ENCODE assay signal across 12 cellular contexts in genomic region chr10:68223535-68224165, GRCh38. TPM values are rescaled to one million over a fixed set of nuclear protein-coding genes. Genes with fewer than 3 reads are reported as not detected.
DNase-seq lines count a peak whose midpoint lies in the region; ATAC-seq, FAIRE-seq and TF ChIP-seq lines count a peak whose summit lies in the region.
"Had no signal": no experiment of that assay in that cellular context is flagged by ENCODE, and none has a peak within 500 bp of the region (broad histone marks: within the 10 kb centered on the region; RNA-seq: fewer than 3 reads in every experiment).

No MANE protein-coding gene starts in this region.

- peak; percentile 23 for DNase-seq in HepG2 (ENCODE audit: low spot score)
- no peak for DNase-seq in right lobe of liver
- DNase-seq in OCI-M1 (lab: John Stamatoyannopoulos, UW): peak; percentile 41
- no peak for DNase-seq in fibroblast of the aortic adventitia (ENCODE audit: low read depth)
- DNase-seq in type B pancreatic cell (ENCODE audit: extremely low spot score, unreplicated experiment): no peak
- no peak for DNase-seq in stimulated activated naive CD4-positive, alpha-beta T cell treated with Interleukin-2 at 50 U/mL for 16 hours (lab: John Stamatoyannopoulos, UW)
- no peak for DNase-seq in SKM-1 treated with dmso at 0.1 percent for 144 hours (lab: John Stamatoyannopoulos, UW; ENCODE audit: unreplicated experiment)
- no peak for DNase-seq in NCI-H1694 (lab: John Stamatoyannopoulos, UW)
- DNase-seq: NCI-H2107, right cardiac atrium, upper lobe of left lung had no signal

- TF ChIP-seq EP300 in HepG2 (IDR thresholded peaks at IDR 0.05; ENCODE audit: low read depth in 2 of 2, low read length in 2 of 2) (no peak), HepG2 (CRISPR knock-in tag; IDR thresholded peaks at IDR 0.05; ENCODE audit: borderline replicate concordance) (no peak)

- no peak for FAIRE-seq in HepG2 (lab: Jason Lieb, UNC)

- H3K36me3 ChIP-seq in HepG2 (replicated peaks in 1 of 2; ENCODE audit: control insufficient read depth in 1 of 2, insufficient read depth in 2 of 2, low read length in 2 of 2) (no peaks in the 10 kb centered on the region), right lobe of liver (no peaks in the 10 kb centered on the region)
- H3K36me3 ChIP-seq: upper lobe of left lung had no signal

- H3K4me1 ChIP-seq in HepG2 (ENCODE audit: insufficient read depth, low read length) (no peaks in the 10 kb centered on the region), right lobe of liver (no peaks in the 10 kb centered on the region)
- H3K4me1 ChIP-seq: upper lobe of left lung had no signal

- H3K9me3 Mint-ChIP-seq in type B pancreatic cell: no peaks in the 10 kb centered on the region
- H3K9me3 Mint-ChIP-seq: brain had no signal

- ATAC-seq in HepG2 (peak; percentile 99), right lobe of liver (no peak)
- ATAC-seq: right cardiac atrium had no signal

- H3K4me2 ChIP-seq in HepG2 (ENCODE audit: low read depth, low read length): peak overlapping the region; percentile 21; the same call in 1 of the 2 replicates

- no peaks in the 10 kb centered on the region for H3K79me2 ChIP-seq in HepG2 (ENCODE audit: insufficient read depth, low read length)

- POLR2A ChIA-PET in HepG2 (lab: Yijun Ruan, JAX): no interaction called here

- no peaks in the 10 kb centered on the region for H4K20me1 ChIP-seq in HepG2 (ENCODE audit: insufficient read depth, low read length)

- in situ Hi-C loops in HepG2 (cut with HindIII; ENCODE audit: extremely low pct_ligation_motif_present, low pct_unique_long_range_greater_than_20kb): no loop called here

- peak; percentile 37; the same call in 1 of the 2 replicates for TF ChIP-seq CTCF in HepG2 (CRISPR knock-in tag; IDR thresholded peaks at IDR 0.05)
- TF ChIP-seq CTCF in right lobe of liver (IDR thresholded peaks at IDR 0.05): no peak
- peak; percentile 3 for TF ChIP-seq CTCF in fibroblast of the aortic adventitia (IDR thresholded peaks at IDR 0.05; ENCODE audit: insufficient read depth, low read length)
- TF ChIP-seq CTCF in type B pancreatic cell (conservative IDR thresholded peaks at IDR 0.05): peak; percentile 40

- no peaks in the 10 kb centered on the region for H3K9me3 ChIP-seq in HepG2 (ENCODE audit: low read length)
- H3K9me3 ChIP-seq in right lobe of liver: no peaks in the 10 kb centered on the region
- H3K9me3 ChIP-seq: upper lobe of left lung had no signal

- H3K27ac ChIP-seq in HepG2 (ENCODE audit: extremely low read length, insufficient read depth, low read length): no peak overlapping the region
- H3K27ac ChIP-seq in right lobe of liver: no peak overlapping the region
- H3K27ac ChIP-seq: upper lobe of left lung had no signal

- no peak overlapping the region for H3K27ac Mint-ChIP-seq in type B pancreatic cell
- H3K27ac Mint-ChIP-seq: brain had no signal

- H3K27me3 Mint-ChIP-seq in type B pancreatic cell: peaks cover 8% of the 10 kb centered on the region

- H3K4me1 Mint-ChIP-seq in type B pancreatic cell (ENCODE audit: unreplicated experiment): no peaks in the 10 kb centered on the region
- H3K4me1 Mint-ChIP-seq: brain had no signal

- H3K9ac ChIP-seq in HepG2 (ENCODE audit: insufficient read depth, low read depth, low read length): no peak overlapping the region

- TF ChIP-seq POLR2A in HepG2 (IDR thresholded peaks at IDR 0.05; ENCODE audit: insufficient read depth in 1 of 2, low read depth in 2 of 2, low read length in 2 of 2): no peak
- no peak for TF ChIP-seq POLR2A in right lobe of liver (IDR thresholded peaks at IDR 0.05)

- CTCF ChIA-PET in HepG2 (lab: Yijun Ruan, JAX; ENCODE audit: low intra/inter-chr PET ratio, low total read pairs): no interaction called here

- no peak overlapping the region for H3K4me3 ChIP-seq in HepG2 (replicated peaks in 1 of 3; ENCODE audit: insufficient read depth in 1 of 3, low read depth in 2 of 3, low read length in 3 of 3)
- H3K4me3 ChIP-seq in right lobe of liver: no peak overlapping the region
- no peak overlapping the region for H3K4me3 ChIP-seq in fibroblast of the aortic adventitia (ENCODE audit: low read depth, low read length)
- H3K4me3 ChIP-seq: upper lobe of left lung had no signal

- H3K27me3 ChIP-seq in HepG2 (ENCODE audit: control insufficient read depth in 1 of 2, insufficient read depth in 2 of 2, low read length in 2 of 2) (no peaks in the 10 kb centered on the region; a peak in 1 of 5 replicates), right lobe of liver (no peaks in the 10 kb centered on the region)
- H3K27me3 ChIP-seq: upper lobe of left lung had no signal

- WGBS in HepG2 (ENCODE audit: low lambda C conversion rate): 6% methylated on average over 3 of the region's 3 CpGs
- WGBS in right lobe of liver (ENCODE audit: insufficient coverage, low coverage, low lambda C conversion rate, missing lambda C conversion rate): 63% methylated on average over 3 of the region's 3 CpGs

- H3K4me3 Mint-ChIP-seq in type B pancreatic cell: no peak overlapping the region
- H3K4me3 Mint-ChIP-seq: brain had no signal

- BruUV-seq in HepG2 (replicated peaks; lab: Mats Ljungman, UMichigan): no TSS peak

- intact Hi-C loops in HepG2 (cut with micrococcal nuclease; ENCODE audit: unreplicated experiment) (no loop called here), right lobe of liver (cut with DNase I) (no loop called here)

- TF ChIP-seq RAD21 in HepG2 (CRISPR knock-in tag; IDR thresholded peaks at IDR 0.05): no peak

- H3K36me3 Mint-ChIP-seq in type B pancreatic cell: no peaks in the 10 kb centered on the region
- H3K36me3 Mint-ChIP-seq: brain had no signal

- no peak overlapping the region for H2AFZ ChIP-seq in HepG2 (ENCODE audit: low read length)

TF ChIP-seq in HepG2, 621 proteins besides CTCF, POLR2A, EP300 and RAD21 (continues in another document):
- TF ChIP-seq RARA (CRISPR knock-in tag; IDR thresholded peaks at IDR 0.05) (no peak), DNMT3B (CRISPR knock-in tag; conservative IDR thresholded peaks at IDR 0.05) (no peak), SMC3 (IDR thresholded peaks at IDR 0.05; ENCODE audit: low read length) (peak; percentile 19; the same call in 1 of the 2 replicates), ZFX (CRISPR knock-in tag; IDR thresholded peaks at IDR 0.05; ENCODE audit: low read depth) (0 out of 2 replicates have a peak, but pooled peaks have one; percentile 19), ZNF296 (CRISPR knock-in tag; conservative IDR thresholded peaks at IDR 0.05) (no peak), RNF219 (CRISPR knock-in tag; IDR thresholded peaks at IDR 0.05) (no peak), TBL1XR1 (IDR thresholded peaks at IDR 0.05; ENCODE audit: borderline replicate concordance, low read length, partially characterized antibody) (no peak)

RNA-seq across cellular contexts. Expression of gene ATOH7, which starts 8.3 kb away (rescaled TPM):
- total RNA-seq in HepG2 (2016; rRNA removed; fragmentation: Illumina TruSeq; extraction: Trizol) (0.07 TPM in 1 of 2 replicates, not detected in the other), right lobe of liver (1 to 10 TPM in 1 of 6 experiments, under 1 TPM in 3, not detected in 2; 0.25 to 1.1 (median 0.46) TPM), fibroblast of the aortic adventitia (ENCODE audit: low replicate concordance) (not detected in 2 replicates), type B pancreatic cell (ENCODE audit: low replicate concordance) (0.31 and 0.60 TPM in 2 replicates)
- total RNA-seq in HepG2 (2016; cell fraction: cytosol; rRNA removed; fragmentation: Illumina TruSeq; extraction: Trizol; ENCODE audit: low read depth): not detected in 2 replicates
- total RNA-seq in HepG2 (2016; cell fraction: insoluble cytoplasmic fraction; rRNA removed; fragmentation: Illumina TruSeq; extraction: Trizol): not detected in 2 replicates
- total RNA-seq in HepG2 (2016; cell fraction: membrane; rRNA removed; fragmentation: Illumina TruSeq; extraction: Trizol): not detected in 2 replicates
- 0.25 TPM in 1 of 2 replicates, not detected in the other for total RNA-seq in HepG2 (2016; cell fraction: nucleus; rRNA removed; fragmentation: Illumina TruSeq; extraction: Trizol)
- polyA plus RNA-seq in HepG2 (2011; rRNA removed): 0.11 TPM in 1 of 2 replicates, not detected in the other
- 0.06 and 0.07 TPM in 2 replicates for polyA plus RNA-seq in HepG2 (2011; cell fraction: cytosol; rRNA removed)
- 0.10 TPM in 1 of 2 replicates, not detected in the other for polyA plus RNA-seq in HepG2 (2011; cell fraction: nucleus; rRNA removed)
- polyA plus RNA-seq in HepG2 (2012): not detected in 2 replicates
- 0.07 TPM in 1 of 2 replicates, not detected in the other for polyA plus RNA-seq in HepG2 (2016; cell fraction: cytosol; fragmentation: Illumina TruSeq; extraction: Trizol; ENCODE audit: low read depth)
- polyA plus RNA-seq in HepG2 (2016; cell fraction: insoluble cytoplasmic fraction; fragmentation: Illumina TruSeq; extraction: Trizol; ENCODE audit: low read depth): not detected in 2 replicates
- polyA plus RNA-seq in HepG2 (2016; cell fraction: membrane; fragmentation: Illumina TruSeq; extraction: Trizol; ENCODE audit: low read depth): not detected in 2 replicates
- not detected in 2 replicates for polyA plus RNA-seq in HepG2 (2016; cell fraction: nucleus; fragmentation: Illumina TruSeq; extraction: Trizol; ENCODE audit: insufficient read depth, low read depth)
- 0.09 TPM in 1 of 2 replicates, not detected in the other for polyA minus RNA-seq in HepG2 (2011; rRNA and poly(A)+ RNA removed; ENCODE audit: low replicate concordance)
- polyA minus RNA-seq in HepG2 (2011; cell fraction: cytosol; rRNA and poly(A)+ RNA removed): not detected in 2 replicates
- not detected in 2 replicates for polyA minus RNA-seq in HepG2 (2011; cell fraction: nucleus; rRNA and poly(A)+ RNA removed)
- total RNA-seq: right cardiac atrium, upper lobe of left lung had no signal

Comparison
In these comparisons a context has a peak if more than half of its experiments do, and no peak if none do; other contexts are left out.
1. DNase-seq: peak in HepG2 (single experiment) and OCI-M1 (single experiment); none in right lobe of liver (0 of 3), fibroblast of the aortic adventitia (single experiment), type B pancreatic cell (single experiment), stimulated activated naive CD4-positive, alpha-beta T cell treated with Interleukin-2 at 50 U/mL for 16 hours (single experiment), SKM-1 treated with dmso at 0.1 percent for 144 hours (single experiment) and NCI-H1694 (single experiment).
2. CTCF ChIP-seq: peak in HepG2 (single experiment), fibroblast of the aortic adventitia (single experiment) and type B pancreatic cell (single experiment); none in right lobe of liver (0 of 4).